1 cellular context compared by ENCODE assay signal in genomic region chr5:173615884-173616576, GRCh38.
TF ChIP-seq lines count a peak whose summit lies in the region.

No MANE protein-coding gene starts in this region.

TF ChIP-seq in K562, 482 proteins besides CTCF, POLR2A, EP300 and RAD21 (continued from another document and continues in another):
- TF ChIP-seq MNT (conservative IDR thresholded peaks at IDR 0.05) (peak; percentile 65 to 73), GATA2 (CRISPR knock-in tag; IDR thresholded peaks at IDR 0.05) (no peak; the same call in 1 of the 2 replicates), ARNT (IDR thresholded peaks at IDR 0.05) (no peak), KLF16 (IDR thresholded peaks at IDR 0.05) (no peak), MCM7 (IDR thresholded peaks at IDR 0.05) (no peak), ARHGAP35 (IDR thresholded peaks at IDR 0.05; ENCODE audit: partially characterized antibody) (no peak), NR2C2 (CRISPR knock-in tag; IDR thresholded peaks at IDR 0.05) (peak; percentile 40; the same call in 1 of the 2 replicates), NR2C2 (tag; IDR thresholded peaks at IDR 0.05) (no peak), PHF20 (IDR thresholded peaks at IDR 0.05; ENCODE audit: partially characterized antibody) (peak; percentile 11), PHF21A (IDR thresholded peaks at IDR 0.05; ENCODE audit: borderline replicate concordance, low read depth) (peak; percentile 94; the same call in 1 of the 2 replicates), CAMTA2 (CRISPR knock-in tag; conservative IDR thresholded peaks at IDR 0.05) (peak; percentile 62; the same call in 1 of the 2 replicates), ZNF717 (CRISPR knock-in tag; IDR thresholded peaks at IDR 0.05) (no peak), FOXA3 (CRISPR knock-in tag; conservative IDR thresholded peaks at IDR 0.05 in 1 of 2, IDR thresholded peaks at IDR 0.05 in 1 of 2) (no peak), NR0B1 (IDR thresholded peaks at IDR 0.05; ENCODE audit: partially characterized antibody) (no peak), HCFC1 (IDR thresholded peaks at IDR 0.05; ENCODE audit: low read depth, low read length) (peak; percentile 38), RBM15 (IDR thresholded peaks at IDR 0.05; ENCODE audit: insufficient read depth, low read length) (no peak), ADNP (tag; IDR thresholded peaks at IDR 0.05) (no peak), CXXC5 (CRISPR knock-in tag; IDR thresholded peaks at IDR 0.05) (peak; percentile 47), GTF2A2 (tag; IDR thresholded peaks at IDR 0.05) (no peak), PTRF (tag; IDR thresholded peaks at IDR 0.05) (no peak), CEBPZ (IDR thresholded peaks at IDR 0.05; ENCODE audit: borderline replicate concordance, low read depth, low read length) (no peak), BCL6 (CRISPR knock-in tag; IDR thresholded peaks at IDR 0.05) (no peak), GABPB2 (CRISPR knock-in tag; conservative IDR thresholded peaks at IDR 0.05) (no peak), NFIC (IDR thresholded peaks at IDR 0.05) (no peak), ZNF395 (CRISPR knock-in tag; IDR thresholded peaks at IDR 0.05) (no peak), BCOR (IDR thresholded peaks at IDR 0.05) (peak; percentile 46; the same call in 1 of the 2 replicates), KLF6 (CRISPR knock-in tag; IDR thresholded peaks at IDR 0.05; ENCODE audit: borderline replicate concordance) (no peak), YY1 (IDR thresholded peaks at IDR 0.05; ENCODE audit: borderline replicate concordance in 1 of 3, control insufficient read depth in 1 of 3, extremely low read depth in 1 of 3, insufficient read depth in 3 of 3, insufficient read length in 1 of 3, insufficient replicate concordance in 2 of 3, low read depth in 1 of 3, low read length in 2 of 3) (peak in 1 of 3 experiments; percentile 21), SNRNP70 (optimal IDR thresholded peaks at IDR 0.05; ENCODE audit: low read depth, low read length) (no peak), MBD2 (IDR thresholded peaks at IDR 0.05; ENCODE audit: borderline replicate concordance, low read depth) (no peak), DDX20 (tag; IDR thresholded peaks at IDR 0.05; ENCODE audit: low read depth) (no peak), ZNF639 (CRISPR knock-in tag; conservative IDR thresholded peaks at IDR 0.05 in 1 of 2, IDR thresholded peaks at IDR 0.05 in 1 of 2) (no peak), IRF2 (CRISPR knock-in tag; IDR thresholded peaks at IDR 0.05) (no peak), RHOXF2B (CRISPR knock-in tag; conservative IDR thresholded peaks at IDR 0.05) (no peak), ZNF431 (CRISPR knock-in tag; IDR thresholded peaks at IDR 0.05) (no peak), PRDM10 (IDR thresholded peaks at IDR 0.05; ENCODE audit: partially characterized antibody) (no peak), FIP1L1 (IDR thresholded peaks at IDR 0.05; ENCODE audit: low read depth, low read length, poor library complexity, severe bottlenecking) (no peak), CBX3 (IDR thresholded peaks at IDR 0.05; ENCODE audit: borderline replicate concordance in 1 of 2, low read length in 2 of 2) (peak in 1 of 2 experiments; percentile 42; a peak in 1 of 3 replicates), ESRRA (IDR thresholded peaks at IDR 0.05; ENCODE audit: borderline replicate concordance, low read depth) (no peak), MBD1 (CRISPR knock-in tag; IDR thresholded peaks at IDR 0.05) (no peak), ZNF140 (CRISPR knock-in tag; IDR thresholded peaks at IDR 0.05) (no peak), TSHZ1 (CRISPR knock-in tag; IDR thresholded peaks at IDR 0.05) (no peak), FOS (IDR thresholded peaks at IDR 0.05; ENCODE audit: extremely low read depth, insufficient read length) (no peak), ZNF830 (CRISPR knock-in tag; IDR thresholded peaks at IDR 0.05) (no peak), HDAC1 (IDR thresholded peaks at IDR 0.05) (peak; percentile 61 to 99; a peak in 3 of 4 replicates), DMBX1 (CRISPR knock-in tag; IDR thresholded peaks at IDR 0.05; ENCODE audit: borderline replicate concordance) (no peak), SMC3 (conservative IDR thresholded peaks at IDR 0.05; ENCODE audit: insufficient read depth, low read depth, low read length) (0 out of 2 replicates have a peak, but pooled peaks have one; percentile 22), ZNF217 (CRISPR knock-in tag; IDR thresholded peaks at IDR 0.05) (no peak), ID3 (CRISPR knock-in tag; IDR thresholded peaks at IDR 0.05) (no peak), ID3 (tag; IDR thresholded peaks at IDR 0.05) (peak; percentile 25; the same call in 1 of the 2 replicates)
